Comparison of ENCODE assay signal across 7 cellular contexts in genomic region chr11:61962213-61963015, GRCh38. TPM values are rescaled to one million over a fixed set of nuclear protein-coding genes. Genes with fewer than 3 reads are reported as not detected.
A peak's percentile ranks its signal among the peaks of the same experiment; 100 is the strongest.
DNase-seq lines count a peak whose midpoint lies in the region; ATAC-seq and TF ChIP-seq lines count a peak whose summit lies in the region.
"Had no signal": no experiment of that assay in that cellular context is flagged by ENCODE, and none has a peak within 500 bp of the region (broad histone marks: within the 10 kb centered on the region; RNA-seq: fewer than 3 reads in every experiment).

No MANE protein-coding gene starts in this region.

- no peak overlapping the region for H3K14ac ChIP-seq in H9 (ENCODE audit: insufficient read depth, low read length)
- no peak overlapping the region for H3K14ac ChIP-seq in trophoblast cell (ENCODE audit: low read length)

- H2AFZ ChIP-seq in H9 (ENCODE audit: low read length) = no peak overlapping the region
- H2AFZ ChIP-seq in trophoblast cell (ENCODE audit: insufficient read depth, low read length, poor library complexity) = no peak overlapping the region

- H4K91ac ChIP-seq in H9 (ENCODE audit: insufficient read length, low read depth, low read length) (no peak overlapping the region), trophoblast cell (ENCODE audit: low read depth, low read length) (no peak overlapping the region)

- H3K27ac Mint-ChIP-seq in H9 = peak overlapping the region in 2 of 3 experiments; percentile 19 to 53; a peak in 3 of 7 replicates

- H3K27me3 ChIP-seq in H9 (ENCODE audit: insufficient read depth, low read length) (no peaks in the 10 kb centered on the region), trophoblast cell (ENCODE audit: insufficient read depth, low read length) (no peaks in the 10 kb centered on the region)

- no peak overlapping the region for H3K4me2 ChIP-seq in H9 (ENCODE audit: insufficient read depth, insufficient read length, low read length)
- no peak overlapping the region for H3K4me2 ChIP-seq in trophoblast cell (ENCODE audit: low read length)

- H3K4me3 Mint-ChIP-seq in H9 = no peak overlapping the region

- H3K36me3 Mint-ChIP-seq in H9 (ENCODE audit: insufficient read depth in 1 of 3, low read depth in 3 of 3) = peaks cover 29 to 43% (median 34%) of the 10 kb centered on the region in 3 experiments

- ATAC-seq in GM21825 (IDR thresholded peaks at IDR 0.05; ENCODE audit: unreplicated experiment) = no peak
- ATAC-seq in HG02588 (IDR thresholded peaks at IDR 0.05; ENCODE audit: unreplicated experiment) = no peak
- no peak for ATAC-seq in GM21526 (IDR thresholded peaks at IDR 0.05; ENCODE audit: low FRiP score, unreplicated experiment)

- H3K4me3 ChIP-seq in trophoblast cell (ENCODE audit: low read depth, low read length) = no peak overlapping the region

- H4K20me1 ChIP-seq in H9 (ENCODE audit: control insufficient read depth, insufficient read depth, insufficient read length) = no peaks in the 10 kb centered on the region

- H3K4ac ChIP-seq in H9 (ENCODE audit: low read depth, low read length) (no peak overlapping the region), trophoblast cell (ENCODE audit: low read depth, low read length) (no peak overlapping the region)

- H3K23me2 ChIP-seq in H9 (ENCODE audit: insufficient read length, low read depth, low read length, poor library complexity, severe bottlenecking) = peaks cover 7% of the 10 kb centered on the region

- peaks cover 16 to 24% of the 10 kb centered on the region in 2 experiments for H3K36me3 ChIP-seq in trophoblast cell (ENCODE audit: control insufficient read depth in 1 of 2, insufficient read depth in 2 of 2, low read length in 2 of 2)

- H2AK5ac ChIP-seq in H9 (ENCODE audit: insufficient read length, low read length) = no peak overlapping the region
- no peak overlapping the region for H2AK5ac ChIP-seq in trophoblast cell (ENCODE audit: low read length)

- H3K9ac ChIP-seq in H9 (ENCODE audit: extremely low read depth, insufficient read length, low read length) (no peak overlapping the region), trophoblast cell (ENCODE audit: low read length) (no peak overlapping the region)

- no peak overlapping the region for H3K56ac ChIP-seq in H9 (ENCODE audit: insufficient read length, low read depth, low read length)

- H3K27ac ChIP-seq in H9 (ENCODE audit: insufficient read length, low read depth, low read length) (no peak overlapping the region), cingulate gyrus (ENCODE audit: low read depth, low read length) (peak overlapping the region; percentile 97), trophoblast cell (ENCODE audit: low read depth, low read length) (no peak overlapping the region)

- H2BK5ac ChIP-seq in H9 (ENCODE audit: insufficient read length, low read length) = no peak overlapping the region
- H2BK5ac ChIP-seq in trophoblast cell (ENCODE audit: low read depth, low read length, poor library complexity) = no peak overlapping the region

- H3K79me1 ChIP-seq in H9 (ENCODE audit: insufficient read depth, low read depth, low read length, poor library complexity, severe bottlenecking) (peaks cover 4% of the 10 kb centered on the region), trophoblast cell (ENCODE audit: low read length) (peaks cover 7% of the 10 kb centered on the region)

- H2BK120ac ChIP-seq in H9 (ENCODE audit: low read depth, low read length, poor library complexity, severe bottlenecking) (no peak overlapping the region), trophoblast cell (ENCODE audit: insufficient read depth, low read length, poor library complexity) (no peak overlapping the region)

- no peak overlapping the region for H4K5ac ChIP-seq in H9 (ENCODE audit: insufficient read length, low read depth, low read length)

- H3K4me1 ChIP-seq in H9 (ENCODE audit: insufficient read depth, low read length) = no peaks in the 10 kb centered on the region
- no peaks in the 10 kb centered on the region for H3K4me1 ChIP-seq in trophoblast cell (ENCODE audit: control insufficient read depth in 1 of 2, insufficient read depth in 2 of 2, low read length in 2 of 2)

- H2BK20ac ChIP-seq in H9 (ENCODE audit: low read depth, low read length, poor library complexity, severe bottlenecking) = no peak overlapping the region

- H3K18ac ChIP-seq in H9 (ENCODE audit: insufficient read length, low read depth, low read length) = no peak overlapping the region
- H3K18ac ChIP-seq in trophoblast cell (ENCODE audit: low read length) = no peak overlapping the region

- DNase-seq in H9 (no peak), trophoblast cell (peak; percentile 33 to 47)
- DNase-seq: activated CD4-positive, CD25-positive, alpha-beta regulatory T cell treated with anti-CD3 and anti-CD28 coated beads, Interleukin-2, amount 50 U/mL, for 72 hours had no signal

- H4K12ac ChIP-seq in trophoblast cell (ENCODE audit: low read depth, low read length) = no peak overlapping the region

- H3T11ph ChIP-seq in H9 (ENCODE audit: low read length) = no peak overlapping the region

- H3K9me3 ChIP-seq in H9 (ENCODE audit: control insufficient read depth, low read depth, low read length) (no peaks in the 10 kb centered on the region), trophoblast cell (ENCODE audit: insufficient read depth, low read depth, low read length) (peaks cover 5% of the 10 kb centered on the region)

- H3K4me1 Mint-ChIP-seq in H9 = peaks cover 6 to 9% of the 10 kb centered on the region in 2 experiments

- no peak for TF ChIP-seq CTCF in H9 (conservative IDR thresholded peaks at IDR 0.05)

- no peaks in the 10 kb centered on the region; a peak in 1 of 5 replicates for H3K9me3 Mint-ChIP-seq in H9

- no CpG with 5 or more reads among the region's 12 CpGs for WGBS in H9 (ENCODE audit: extremely low coverage, insufficient read length, low lambda C conversion rate)
- no CpG with 5 or more reads among the region's 12 CpGs for WGBS in trophoblast cell (ENCODE audit: extremely low coverage, insufficient coverage, insufficient read length)

- H3K79me2 ChIP-seq in H9 (ENCODE audit: insufficient read depth, low read length) = peaks cover 14% of the 10 kb centered on the region
- H3K79me2 ChIP-seq in trophoblast cell (ENCODE audit: control insufficient read depth, insufficient read depth, low read length, poor library complexity) = peaks cover 8% of the 10 kb centered on the region

- H4K8ac ChIP-seq in H9 (replicated peaks; ENCODE audit: insufficient read length, low read depth, low read length) (no peak overlapping the region), trophoblast cell (ENCODE audit: low read depth, low read length) (no peak overlapping the region)

- no peak overlapping the region for H2BK15ac ChIP-seq in H9 (ENCODE audit: low read depth, low read length)

- no peak overlapping the region for H3K23ac ChIP-seq in H9 (ENCODE audit: insufficient read length, low read depth, low read length)
- H3K23ac ChIP-seq in trophoblast cell (ENCODE audit: low read length) = no peak overlapping the region

- H2BK12ac ChIP-seq in H9 (ENCODE audit: insufficient read length, low read depth, low read length) = no peak overlapping the region
- no peak overlapping the region for H2BK12ac ChIP-seq in trophoblast cell (ENCODE audit: low read length)

- H3K27me3 Mint-ChIP-seq in H9 (ENCODE audit: low read depth) = no peaks in the 10 kb centered on the region; the same call in 1 of the 2 replicates

RNA-seq across cellular contexts. Expression of gene FTH1, which starts 5.0 kb away (rescaled TPM):
- 1,505 and 1,558 TPM in 2 replicates for total RNA-seq in H9 (2021)
- polyA plus RNA-seq in trophoblast cell (2013) = 4,036 and 4,076 TPM in 2 replicates

RNA-seq across cellular contexts. Expression of gene BEST1, which starts 12.3 kb away (rescaled TPM):
- total RNA-seq in H9 (2021) = 0.18 and 0.24 TPM in 2 replicates
- polyA plus RNA-seq in trophoblast cell (2013) = 0.93 and 1.1 TPM in 2 replicates

RNA-seq across cellular contexts. Expression of gene RAB3IL1, which starts 45.0 kb away (rescaled TPM):
- 1.8 and 2.4 TPM in 2 replicates for total RNA-seq in H9 (2021)
- 22.0 and 24.2 TPM in 2 replicates for polyA plus RNA-seq in trophoblast cell (2013)
